ENCODE assay signal across 1 cellular context in the genomic region with DNA sequence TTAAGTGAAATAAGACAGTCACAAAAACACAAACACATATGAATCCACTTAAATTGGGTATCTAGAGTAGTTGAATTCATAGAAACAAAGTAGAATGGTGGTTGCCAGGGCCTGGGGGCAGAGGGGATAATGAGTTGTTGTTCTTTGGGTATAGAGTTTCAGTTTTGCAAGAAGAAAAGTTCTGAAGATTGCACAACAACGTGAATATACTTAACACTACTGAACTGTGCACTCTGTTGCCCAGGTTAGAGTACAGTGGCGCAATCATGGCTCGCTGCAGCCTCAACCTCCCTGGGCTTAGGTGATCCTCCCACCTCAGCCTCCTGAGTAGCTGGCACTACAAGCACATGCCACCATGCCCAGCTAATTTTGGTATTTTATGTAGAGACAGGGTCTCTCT.
TF ChIP-seq lines count a peak whose summit lies in the region.

No MANE protein-coding gene starts in this region.

TF ChIP-seq in liver, 16 proteins besides CTCF, POLR2A, EP300 and RAD21 (continued from another document):
- TF ChIP-seq, protein P1, sequence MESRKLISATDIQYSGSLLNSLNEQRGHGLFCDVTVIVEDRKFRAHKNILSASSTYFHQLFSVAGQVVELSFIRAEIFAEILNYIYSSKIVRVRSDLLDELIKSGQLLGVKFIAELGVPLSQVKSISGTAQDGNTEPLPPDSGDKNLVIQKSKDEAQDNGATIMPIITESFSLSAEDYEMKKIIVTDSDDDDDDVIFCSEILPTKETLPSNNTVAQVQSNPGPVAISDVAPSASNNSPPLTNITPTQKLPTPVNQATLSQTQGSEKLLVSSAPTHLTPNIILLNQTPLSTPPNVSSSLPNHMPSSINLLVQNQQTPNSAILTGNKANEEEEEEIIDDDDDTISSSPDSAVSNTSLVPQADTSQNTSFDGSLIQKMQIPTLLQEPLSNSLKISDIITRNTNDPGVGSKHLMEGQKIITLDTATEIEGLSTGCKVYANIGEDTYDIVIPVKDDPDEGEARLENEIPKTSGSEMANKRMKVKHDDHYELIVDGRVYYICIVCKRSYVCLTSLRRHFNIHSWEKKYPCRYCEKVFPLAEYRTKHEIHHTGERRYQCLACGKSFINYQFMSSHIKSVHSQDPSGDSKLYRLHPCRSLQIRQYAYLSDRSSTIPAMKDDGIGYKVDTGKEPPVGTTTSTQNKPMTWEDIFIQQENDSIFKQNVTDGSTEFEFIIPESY (IDR thresholded peaks at IDR 0.05): no peak
- TF ChIP-seq TAF1 (conservative IDR thresholded peaks at IDR 0.05) (no peak), GABPA (IDR thresholded peaks at IDR 0.05 in 1 of 2, conservative IDR thresholded peaks at IDR 0.05 in 1 of 2) (no peak), RXRA (IDR thresholded peaks at IDR 0.05) (peak in 1 of 2 donors; percentile 23), HNF4G (IDR thresholded peaks at IDR 0.05) (peak; percentile 60), NR2F2 (IDR thresholded peaks at IDR 0.05) (no peak), EGR1 (IDR thresholded peaks at IDR 0.05; ENCODE audit: low read depth in 2 of 2) (no peak), HNF4A (conservative IDR thresholded peaks at IDR 0.05) (peak; percentile 78 to 88), FOXA2 (IDR thresholded peaks at IDR 0.05) (no peak)
- TF ChIP-seq, protein P2, sequence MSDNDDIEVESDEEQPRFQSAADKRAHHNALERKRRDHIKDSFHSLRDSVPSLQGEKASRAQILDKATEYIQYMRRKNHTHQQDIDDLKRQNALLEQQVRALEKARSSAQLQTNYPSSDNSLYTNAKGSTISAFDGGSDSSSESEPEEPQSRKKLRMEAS (IDR thresholded peaks at IDR 0.05): no peak
- TF ChIP-seq, protein P3, sequence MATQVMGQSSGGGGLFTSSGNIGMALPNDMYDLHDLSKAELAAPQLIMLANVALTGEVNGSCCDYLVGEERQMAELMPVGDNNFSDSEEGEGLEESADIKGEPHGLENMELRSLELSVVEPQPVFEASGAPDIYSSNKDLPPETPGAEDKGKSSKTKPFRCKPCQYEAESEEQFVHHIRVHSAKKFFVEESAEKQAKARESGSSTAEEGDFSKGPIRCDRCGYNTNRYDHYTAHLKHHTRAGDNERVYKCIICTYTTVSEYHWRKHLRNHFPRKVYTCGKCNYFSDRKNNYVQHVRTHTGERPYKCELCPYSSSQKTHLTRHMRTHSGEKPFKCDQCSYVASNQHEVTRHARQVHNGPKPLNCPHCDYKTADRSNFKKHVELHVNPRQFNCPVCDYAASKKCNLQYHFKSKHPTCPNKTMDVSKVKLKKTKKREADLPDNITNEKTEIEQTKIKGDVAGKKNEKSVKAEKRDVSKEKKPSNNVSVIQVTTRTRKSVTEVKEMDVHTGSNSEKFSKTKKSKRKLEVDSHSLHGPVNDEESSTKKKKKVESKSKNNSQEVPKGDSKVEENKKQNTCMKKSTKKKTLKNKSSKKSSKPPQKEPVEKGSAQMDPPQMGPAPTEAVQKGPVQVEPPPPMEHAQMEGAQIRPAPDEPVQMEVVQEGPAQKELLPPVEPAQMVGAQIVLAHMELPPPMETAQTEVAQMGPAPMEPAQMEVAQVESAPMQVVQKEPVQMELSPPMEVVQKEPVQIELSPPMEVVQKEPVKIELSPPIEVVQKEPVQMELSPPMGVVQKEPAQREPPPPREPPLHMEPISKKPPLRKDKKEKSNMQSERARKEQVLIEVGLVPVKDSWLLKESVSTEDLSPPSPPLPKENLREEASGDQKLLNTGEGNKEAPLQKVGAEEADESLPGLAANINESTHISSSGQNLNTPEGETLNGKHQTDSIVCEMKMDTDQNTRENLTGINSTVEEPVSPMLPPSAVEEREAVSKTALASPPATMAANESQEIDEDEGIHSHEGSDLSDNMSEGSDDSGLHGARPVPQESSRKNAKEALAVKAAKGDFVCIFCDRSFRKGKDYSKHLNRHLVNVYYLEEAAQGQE (IDR thresholded peaks at IDR 0.05): no peak
TF ChIP-seq in liver: peak in this region for 4.
